8 cellular contexts compared by ENCODE assay signal in the genomic region with DNA sequence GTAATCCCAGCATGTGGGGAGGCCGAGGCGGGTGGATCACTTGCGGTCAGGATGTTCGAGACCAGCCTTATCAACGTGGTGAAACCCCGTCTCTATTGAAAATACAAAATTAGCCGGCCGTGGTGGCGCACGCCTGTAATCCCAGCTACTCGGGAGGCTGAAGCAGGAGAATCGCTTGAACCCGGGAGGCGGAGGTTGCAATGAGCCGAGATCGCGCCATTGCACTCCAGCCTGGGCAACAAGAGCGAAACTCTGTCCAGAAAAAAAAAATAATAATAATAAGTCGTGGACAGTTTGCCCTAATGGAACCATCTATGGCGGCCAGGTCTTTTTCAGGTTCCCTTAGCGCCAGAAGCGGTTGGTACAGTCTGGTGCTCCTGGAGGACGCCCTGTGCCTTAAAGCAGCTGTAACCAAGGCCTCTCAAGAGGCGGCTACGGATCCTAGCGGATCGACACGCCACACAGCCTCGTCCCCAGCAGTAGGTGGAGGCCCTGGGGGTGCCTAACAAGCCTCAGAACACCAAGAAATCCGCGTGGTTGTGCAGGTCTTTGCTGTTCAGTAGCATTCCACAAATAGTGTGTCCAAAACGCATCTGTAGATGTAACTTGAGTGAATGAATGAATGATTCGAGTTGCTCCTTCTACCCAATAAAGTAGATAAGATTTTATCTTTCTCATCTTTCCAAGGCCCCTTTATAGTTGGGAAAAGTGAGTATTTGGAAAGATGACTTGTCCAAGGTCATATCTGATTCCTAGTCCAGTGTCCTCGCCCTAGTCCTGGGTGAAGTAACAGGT. TPM values are rescaled to one million over a fixed set of nuclear protein-coding genes. Genes with fewer than 3 reads are reported as not detected.
A peak's percentile ranks its signal among the peaks of the same experiment; 100 is the strongest.
DNase-seq lines count a peak whose midpoint lies in the region; ATAC-seq and TF ChIP-seq lines count a peak whose summit lies in the region.

No MANE protein-coding gene starts in this region.

- H3K27me3 ChIP-seq in thoracic aorta (replicated peaks; ENCODE audit: insufficient read depth), result no peaks in the 10 kb centered on the region

- H3K27ac ChIP-seq in thoracic aorta, result peak overlapping the region; percentile 68 to 76

- H3K4me3 ChIP-seq in Jurkat, Clone E6-1 (ENCODE audit: low read length), result peak overlapping the region; percentile 97
- H3K4me3 ChIP-seq in astrocyte of the cerebellum (ENCODE audit: low read depth, low read length) (peak overlapping the region; percentile 81), thoracic aorta (peak overlapping the region; percentile 93)

- H3K9me3 ChIP-seq in thoracic aorta, result no peaks in the 10 kb centered on the region

- ATAC-seq in thoracic aorta (ENCODE audit: insufficient number of reproducible peaks, low FRiP score, low read depth), result no peak
- no peak for ATAC-seq in left lobe of liver
- no peak for ATAC-seq in HG03045 (IDR thresholded peaks at IDR 0.05; ENCODE audit: unreplicated experiment)

- H3K4me1 ChIP-seq in thoracic aorta (ENCODE audit: control insufficient read depth in 1 of 2, low read depth in 2 of 2), result peaks cover 23 to 31% of the 10 kb centered on the region in 2 donors

- TF ChIP-seq CTCF in astrocyte of the cerebellum (IDR thresholded peaks at IDR 0.05; ENCODE audit: low read depth, low read length, missing control alignments) (no peak), thoracic aorta (IDR thresholded peaks at IDR 0.05) (no peak)

- in situ Hi-C loops in ACHN (cut with HindIII; ENCODE audit: low pct_ligation_motif_present, low pct_unique_long_range_greater_than_20kb, low sequenced_read_pairs), result no loop called here
- in situ Hi-C loops in astrocyte of the cerebellum (cut with HindIII; ENCODE audit: low sequenced_read_pairs), result no loop called here

- peaks cover 14% of the 10 kb centered on the region for H3K36me3 ChIP-seq in thoracic aorta

- DNase-seq in ACHN, result peak; percentile 29
- no peak for DNase-seq in Jurkat, Clone E6-1 (ENCODE audit: low read depth, low spot score)
- no peak for DNase-seq in astrocyte of the cerebellum (ENCODE audit: low read depth)
- peak; percentile 63 for DNase-seq in left kidney (ENCODE audit: low read depth, low spot score)
- no peak for DNase-seq in thoracic aorta (ENCODE audit: low spot score)
- DNase-seq in left lobe of liver (ENCODE audit: low spot score), result no peak
- no peak for DNase-seq in NCI-H1048 (lab: John Stamatoyannopoulos, UW)

RNA-seq across cellular contexts. Expression of a gene that starts 1.0 kb away (rescaled TPM):
- 551 TPM for polyA plus RNA-seq in Jurkat, Clone E6-1 (2012; ENCODE audit: insufficient read depth, insufficient read length)
- total RNA-seq in thoracic aorta (100 to 1,000 TPM; 199 to 231 TPM), left lobe of liver (151 TPM)

RNA-seq across cellular contexts. Expression of a gene that starts 18.8 kb away (rescaled TPM):
- polyA plus RNA-seq in Jurkat, Clone E6-1 (2012; ENCODE audit: insufficient read depth, insufficient read length), result 118 TPM
- total RNA-seq in thoracic aorta (10 to 100 TPM; 23.4 to 38.0 TPM), left lobe of liver (10.3 TPM)

RNA-seq across cellular contexts. Expression of a gene that starts 19.0 kb away (rescaled TPM):
- polyA plus RNA-seq in Jurkat, Clone E6-1 (2012; ENCODE audit: insufficient read depth, insufficient read length), result 47.1 TPM
- total RNA-seq in thoracic aorta, result 10 to 100 TPM; 23.4 to 31.7 TPM
- total RNA-seq in left lobe of liver, result 25.2 TPM

RNA-seq across cellular contexts. Expression of a gene that starts 25.8 kb away (rescaled TPM):
- polyA plus RNA-seq in Jurkat, Clone E6-1 (2012; ENCODE audit: insufficient read depth, insufficient read length), result 29.6 TPM
- total RNA-seq in thoracic aorta (10 to 100 TPM; 17.7 to 29.3 TPM), left lobe of liver (7.0 TPM)

Comparison
In these comparisons a context has a peak if more than half of its experiments do, and no peak if none do; other contexts are left out.
1. DNase-seq: peak in ACHN (single experiment) and left kidney (single experiment); none in Jurkat, Clone E6-1 (single experiment), astrocyte of the cerebellum (single experiment), thoracic aorta (single experiment), left lobe of liver (single experiment) and NCI-H1048 (single experiment).
2. Peak in every context shown above with its lines, with median percentiles within 50 percentile points of each other: H3K4me3 ChIP-seq.